23 cellular contexts compared by ENCODE assay signal in the genomic region with DNA sequence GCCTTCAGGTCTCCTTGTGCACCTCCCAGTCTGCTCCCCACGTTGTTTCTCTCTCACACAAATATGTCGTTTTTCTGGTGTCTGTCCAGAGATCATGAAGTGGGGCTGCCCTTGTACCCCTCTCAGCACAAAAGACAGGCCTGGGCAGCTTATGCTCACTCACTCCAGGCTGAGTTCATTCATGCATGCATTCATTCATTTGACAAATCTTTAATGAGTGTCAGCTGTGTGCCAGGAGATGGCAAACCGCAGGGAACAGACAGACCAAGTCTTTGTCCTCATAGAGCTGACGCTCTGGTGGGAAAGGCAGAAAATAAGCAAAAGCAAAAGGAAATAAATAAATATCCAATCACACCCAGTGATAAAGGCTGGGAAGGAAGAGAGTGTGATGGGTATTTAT. TPM values are rescaled to one million over a fixed set of nuclear protein-coding genes. Genes with fewer than 3 reads are reported as not detected.
"Had no signal": no experiment of that assay in that cellular context is flagged by ENCODE, and none has a peak within 500 bp of the region (broad histone marks: within the 10 kb centered on the region; RNA-seq: fewer than 3 reads in every experiment).

No MANE protein-coding gene starts in this region.

- H3K79me2 ChIP-seq: parathyroid adenoma had no signal

- H3K4me3 ChIP-seq: esophagus squamous epithelium, heart left ventricle, right lobe of liver, skin epidermis, transverse colon had no signal

- H3K27ac ChIP-seq: esophagus squamous epithelium, heart left ventricle, parathyroid adenoma, right lobe of liver, skin epidermis, transverse colon had no signal

- H3K27me3 ChIP-seq: right lobe of liver, transverse colon had no signal

- H3K9me3 ChIP-seq: esophagus squamous epithelium, heart left ventricle, right lobe of liver, transverse colon had no signal

- H3K9ac ChIP-seq: parathyroid adenoma had no signal

- H2AFZ ChIP-seq: parathyroid adenoma had no signal

- DNase-seq: activated CD4-positive, alpha-beta memory T cell treated with anti-CD3 and anti-CD28 coated beads, Interleukin-2, amount 10 ng/mL, durations not matched to agents 7 days and 5 days; activated CD4-positive, alpha-beta T cell treated with anti-CD3 and anti-CD28 coated beads for 48 hours; activated effector memory CD4-positive, alpha-beta T cell treated with Interleukin-2 at 50 U/mL for 16 hours; activated naive CD4-positive, alpha-beta T cell treated with anti-CD3 and anti-CD28 coated beads for 36 hours; activated naive CD8-positive, alpha-beta T cell treated with anti-CD3 and anti-CD28 coated beads, Interleukin-2, amount 10 ng/mL, durations not matched to agents 7 days and 5 days; activated T-cell treated with anti-CD3 and anti-CD28 coated beads, Interleukin-2, amount 50 U/mL, for 72 hours; amygdala; dermis blood vessel endothelial cell; effector memory CD8-positive, alpha-beta T cell; esophagus squamous epithelium; heart left ventricle; left cardiac atrium; nucleus accumbens; stimulated activated CD4-positive, alpha-beta T cell treated with anti-CD3 and anti-CD28 coated beads, Interleukin-2, amount 100 ng/mL, for 24 hours; T-helper 2 cell; transverse colon had no signal

- H3K36me3 ChIP-seq: esophagus squamous epithelium, heart left ventricle, right lobe of liver, transverse colon had no signal

- H3K4me1 ChIP-seq: esophagus squamous epithelium, heart left ventricle, parathyroid adenoma, right lobe of liver, transverse colon had no signal

RNA-seq across cellular contexts. Expression of a gene that starts 7.6 kb away (rescaled TPM):
- total RNA-seq: activated CD4-positive, alpha-beta memory T cell treated with anti-CD3 and anti-CD28 coated beads, Interleukin-2, amount 10 ng/mL, durations not matched to agents 7 days and 5 days; activated naive CD4-positive, alpha-beta T cell treated with anti-CD3 and anti-CD28 coated beads for 36 hours; activated naive CD8-positive, alpha-beta T cell treated with anti-CD3 and anti-CD28 coated beads, Interleukin-2, amount 10 ng/mL, durations not matched to agents 7 days and 5 days; activated T-cell treated with anti-CD3 and anti-CD28 coated beads, Interleukin-2, amount 50 U/mL, for 72 hours; cardiac septum; dermis blood vessel endothelial cell; esophagus squamous epithelium; heart left ventricle; left cardiac atrium; myocyte; pulmonary artery endothelial cell; right lobe of liver; transverse colon had no signal
- polyA plus RNA-seq: heart left ventricle, liver had no signal
